In genomic region chr14:104977681-104978647, GRCh38 we compare ENCODE assay signal across 8 cellular contexts.
DNase-seq lines count a peak whose midpoint lies in the region; ATAC-seq and TF ChIP-seq lines count a peak whose summit lies in the region.

Gene AHNAK2, minus strand, starts transcription at chr14:104978374. Its CDS starts 137 bp downstream, at chr14:104978237.

- H3K27ac ChIP-seq in brain microvascular endothelial cell, result no peak within 1 kb of the TSS

- in situ Hi-C loops in brain microvascular endothelial cell (cut with HindIII; ENCODE audit: low pct_ligation_motif_present, low sequenced_read_pairs), result no loop called here

- H3K4me3 ChIP-seq in brain microvascular endothelial cell (ENCODE audit: low read depth, low read length), result peak within 1 kb of the TSS; percentile 48
- H3K4me3 ChIP-seq in retinal pigment epithelial cell (ENCODE audit: low read length), result peak within 1 kb of the TSS; percentile 74

- no peak for ATAC-seq in HG03520 (IDR thresholded peaks at IDR 0.05; ENCODE audit: unreplicated experiment)

- DNase-seq in COR-L47 (lab: John Stamatoyannopoulos, UW) (peak; percentile 80), LoVo (ENCODE audit: low spot score) (peak; percentile 92), T follicular helper cell (ENCODE audit: low read depth) (peak; percentile 25), brain microvascular endothelial cell (peak; percentile 38), iPS DF 19.7 (ENCODE audit: low read depth, low spot score) (peak; percentile 45), retinal pigment epithelial cell (ENCODE audit: low read depth) (peak; percentile 52), NCI-H2029 (lab: John Stamatoyannopoulos, UW) (no peak)

- no peaks in the 10 kb centered on the region for H3K36me3 ChIP-seq in brain microvascular endothelial cell (replicated peaks)

- no peaks in the 10 kb centered on the region for H3K27me3 ChIP-seq in brain microvascular endothelial cell (replicated peaks)

- TF ChIP-seq CTCF in brain microvascular endothelial cell (IDR thresholded peaks at IDR 0.05; ENCODE audit: low read depth, low read length, missing control alignments) (no peak), retinal pigment epithelial cell (conservative IDR thresholded peaks at IDR 0.05; ENCODE audit: low read depth, low read length) (no peak)
